ENCODE assay signal across 19 cellular contexts in genomic region chr4:151905197-151905596, GRCh38.
DNase-seq lines count a peak whose midpoint lies in the region; ATAC-seq, FAIRE-seq and TF ChIP-seq lines count a peak whose summit lies in the region.
"Had no signal": no experiment of that assay in that cellular context is flagged by ENCODE, and none has a peak within 500 bp of the region (broad histone marks: within the 10 kb centered on the region; RNA-seq: fewer than 3 reads in every experiment).

No MANE protein-coding gene starts in this region.

- H3K4me3 ChIP-seq in small intestine (ENCODE audit: low read depth in 1 of 2, low read length in 2 of 2) (no peak overlapping the region), right cardiac atrium (ENCODE audit: low read length) (no peak overlapping the region)
- H3K4me3 ChIP-seq: gastroesophageal sphincter, left ventricle myocardium inferior, SJSA1, tibial nerve had no signal

- H3K27me3 ChIP-seq in small intestine (ENCODE audit: control insufficient read depth in 2 of 2, insufficient read depth in 2 of 2, low read length in 2 of 2) = no peaks in the 10 kb centered on the region
- H3K27me3 ChIP-seq in right cardiac atrium (ENCODE audit: control insufficient read depth, insufficient read depth) = no peaks in the 10 kb centered on the region
- H3K27me3 ChIP-seq: gastroesophageal sphincter, SJSA1, tibial nerve had no signal

- intact Hi-C loops in right cardiac atrium (cut with DNase I) = no loop called here

- H3K4me3 Mint-ChIP-seq in activated CD4-positive, alpha-beta T cell treated with anti-CD3 and anti-CD28 coated beads, Interleukin-2, amount 10 ng/mL, durations not matched to agents 7 days and 5 days = no peak overlapping the region
- H3K4me3 Mint-ChIP-seq: activated naive CD8-positive, alpha-beta T cell treated with anti-CD3 and anti-CD28 coated beads, Interleukin-2, amount 10 ng/mL, durations not matched to agents 7 days and 5 days; CD14-positive monocyte; dendritic cell treated with granulocyte-macrophage colony-stimulating factor and Interleukin-4, amounts not matched to agents 40 ng/mL and 50 ng/mL, for 4 days had no signal

- no peaks in the 10 kb centered on the region for H3K36me3 ChIP-seq in small intestine (ENCODE audit: control insufficient read depth in 2 of 2, insufficient read depth in 2 of 2, low read length in 2 of 2)
- H3K36me3 ChIP-seq: gastroesophageal sphincter, left ventricle myocardium inferior, SJSA1, tibial nerve had no signal

- no peak overlapping the region for H3K27ac Mint-ChIP-seq in activated CD4-positive, alpha-beta T cell treated with anti-CD3 and anti-CD28 coated beads, Interleukin-2, amount 10 ng/mL, durations not matched to agents 7 days and 5 days
- H3K27ac Mint-ChIP-seq: activated naive CD8-positive, alpha-beta T cell treated with anti-CD3 and anti-CD28 coated beads, Interleukin-2, amount 10 ng/mL, durations not matched to agents 7 days and 5 days; CD14-positive monocyte; dendritic cell treated with granulocyte-macrophage colony-stimulating factor and Interleukin-4, amounts not matched to agents 40 ng/mL and 50 ng/mL, for 4 days had no signal

- TF ChIP-seq CTCF in RWPE1 (conservative IDR thresholded peaks at IDR 0.05; ENCODE audit: low read depth) = no peak

- peaks cover 7% of the 10 kb centered on the region for H3K36me3 Mint-ChIP-seq in activated CD4-positive, alpha-beta T cell treated with anti-CD3 and anti-CD28 coated beads, Interleukin-2, amount 10 ng/mL, durations not matched to agents 7 days and 5 days (ENCODE audit: low read depth)

- H3K27ac ChIP-seq in small intestine (ENCODE audit: low read depth in 1 of 2, low read length in 1 of 2) = no peak overlapping the region
- H3K27ac ChIP-seq in right cardiac atrium (ENCODE audit: low read length) = no peak overlapping the region
- no peak overlapping the region for H3K27ac ChIP-seq in RWPE1
- H3K27ac ChIP-seq: gastroesophageal sphincter, left ventricle myocardium inferior, SJSA1, tibial nerve had no signal

- H3K27me3 Mint-ChIP-seq in activated CD4-positive, alpha-beta T cell treated with anti-CD3 and anti-CD28 coated beads, Interleukin-2, amount 10 ng/mL, durations not matched to agents 7 days and 5 days = peaks cover 2% of the 10 kb centered on the region
- H3K27me3 Mint-ChIP-seq: dendritic cell treated with granulocyte-macrophage colony-stimulating factor and Interleukin-4, amounts not matched to agents 40 ng/mL and 50 ng/mL, for 4 days had no signal

- peaks cover 16% of the 10 kb centered on the region for H3K4me1 Mint-ChIP-seq in activated CD4-positive, alpha-beta T cell treated with anti-CD3 and anti-CD28 coated beads, Interleukin-2, amount 10 ng/mL, durations not matched to agents 7 days and 5 days

- no peaks in the 10 kb centered on the region for H3K4me1 ChIP-seq in small intestine (ENCODE audit: control insufficient read depth in 2 of 2, insufficient read depth in 1 of 2, low read depth in 1 of 2, low read length in 1 of 2)
- no peaks in the 10 kb centered on the region for H3K4me1 ChIP-seq in right cardiac atrium (ENCODE audit: control insufficient read depth, insufficient read depth, low read length)
- H3K4me1 ChIP-seq: left ventricle myocardium inferior, SJSA1, tibial nerve had no signal

- WGBS in small intestine, 3 donors = 48 to 65% (median 54%) methylated on average over 1 of the region's 1 CpG
- WGBS in right cardiac atrium = 71% methylated on average over 1 of the region's 1 CpG

- H3K9me3 Mint-ChIP-seq in activated CD4-positive, alpha-beta T cell treated with anti-CD3 and anti-CD28 coated beads, Interleukin-2, amount 10 ng/mL, durations not matched to agents 7 days and 5 days = peaks cover 29% of the 10 kb centered on the region

- H3K9me3 ChIP-seq in small intestine (ENCODE audit: control insufficient read depth, low read depth) (no peaks in the 10 kb centered on the region), right cardiac atrium (ENCODE audit: control insufficient read depth, low read length) (no peaks in the 10 kb centered on the region)
- H3K9me3 ChIP-seq: SJSA1 had no signal

- POLR2A ChIA-PET in activated CD4-positive, alpha-beta T cell treated with anti-CD3 and anti-CD28 coated beads, Interleukin-2, amount 10 ng/mL, durations not matched to agents 7 days and 5 days (lab: Charles Lee) = no interaction called here
- POLR2A ChIA-PET in RWPE1 (lab: Yijun Ruan, JAX; ENCODE audit: low non-redundant PET) = no interaction called here

- no peak for FAIRE-seq in small intestine (lab: Jason Lieb, UNC)
- FAIRE-seq: HepG2 had no signal

- DNase-seq in NAMALWA (ENCODE audit: low spot score) (peak; percentile 2), small intestine (no peak), right cardiac atrium (no peak), RWPE1 (ENCODE audit: low spot score) (no peak)
- no peak for DNase-seq in activated CD4-positive, alpha-beta T cell treated with anti-CD3 and anti-CD28 coated beads, Interleukin-2, amount 10 ng/mL, durations not matched to agents 7 days and 5 days
- DNase-seq: activated CD4-positive, alpha-beta T cell treated with anti-CD3 and anti-CD28 coated beads, Interleukin-2, amount 50 U/mL, for 1 hour; activated naive CD8-positive, alpha-beta T cell treated with anti-CD3 and anti-CD28 coated beads, Interleukin-2, amount 10 ng/mL, durations not matched to agents 7 days and 5 days; left ventricle myocardium inferior; nucleus accumbens; stimulated activated CD4-positive, alpha-beta T cell treated with anti-CD3 and anti-CD28 coated beads, Interleukin-4, amount 100 ng/mL, for 4 hours had no signal

- peak; percentile 97 for ATAC-seq in GM18858 (IDR thresholded peaks at IDR 0.05; ENCODE audit: unreplicated experiment)
- ATAC-seq in GM21390 (IDR thresholded peaks at IDR 0.05; ENCODE audit: unreplicated experiment) = peak; percentile 96
- ATAC-seq in HG03045 (IDR thresholded peaks at IDR 0.05; ENCODE audit: unreplicated experiment) = peak; percentile 79
- no peak for ATAC-seq in right cardiac atrium
- ATAC-seq: gastroesophageal sphincter, HepG2 had no signal

- CTCF ChIA-PET in activated CD4-positive, alpha-beta T cell treated with anti-CD3 and anti-CD28 coated beads, Interleukin-2, amount 10 ng/mL, durations not matched to agents 7 days and 5 days (lab: Charles Lee) = no interaction called here
- CTCF ChIA-PET in RWPE1 (lab: Yijun Ruan, JAX) = interaction anchor here (0.6 kb wide), 1 partner anchor 187 kb away, joined by 4 read pairs; no protein-coding TSS in a partner anchor

Comparison
In these comparisons a context has a peak if more than half of its experiments do, and no peak if none do; other contexts are left out.
1. ATAC-seq: peak in GM18858 (single experiment), GM21390 (single experiment) and HG03045 (single experiment); none in right cardiac atrium (0 of 2).